In the genomic region with DNA sequence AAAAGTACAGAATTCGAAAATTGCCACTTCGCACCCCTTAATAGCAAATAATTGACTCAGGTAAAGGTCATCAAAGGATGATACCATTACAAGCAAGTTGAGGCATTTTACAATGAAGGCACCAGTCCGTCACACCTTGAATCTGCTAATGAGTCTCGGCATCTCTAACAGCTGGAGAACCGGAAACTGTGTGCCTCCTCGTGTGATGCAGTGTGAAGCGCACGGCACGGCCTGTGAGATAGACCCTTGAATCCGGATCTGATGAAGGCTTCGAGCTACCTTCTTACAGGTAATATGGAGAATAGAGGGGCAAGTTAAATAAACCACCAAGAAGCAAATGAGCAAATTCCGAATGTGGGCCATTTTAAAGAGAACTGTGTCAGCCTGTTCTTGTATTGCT, we compare ENCODE assay signal across 15 cellular contexts.
"Had no signal": no experiment of that assay in that cellular context is flagged by ENCODE, and none has a peak within 500 bp of the region (broad histone marks: within the 10 kb centered on the region; RNA-seq: fewer than 3 reads in every experiment).

No MANE protein-coding gene starts in this region.

- H3K27me3 Mint-ChIP-seq: activated CD4-positive, alpha-beta T cell treated with anti-CD3 and anti-CD28 coated beads, Interleukin-2, amount 10 ng/mL, durations not matched to agents 7 days and 5 days; dendritic cell treated with granulocyte-macrophage colony-stimulating factor and Interleukin-4, amounts not matched to agents 40 ng/mL and 50 ng/mL, for 4 days; naive B cell; stimulated activated memory B cell treated with anti-CD40 and anti-IgM and Interleukin-4, amounts not matched to agents 10 μg/mL and 1 μg/mL and 100 μg/mL, for 72 hours had no signal

- H3K4me3 ChIP-seq: gastroesophageal sphincter, hepatocyte, left lung, transverse colon had no signal

- H3K4me1 Mint-ChIP-seq: activated CD4-positive, alpha-beta T cell treated with anti-CD3 and anti-CD28 coated beads, Interleukin-2, amount 10 ng/mL, durations not matched to agents 7 days and 5 days; activated naive CD8-positive, alpha-beta T cell treated with anti-CD3 and anti-CD28 coated beads, Interleukin-2, amount 10 ng/mL, durations not matched to agents 7 days and 5 days; naive B cell; stimulated activated memory B cell treated with anti-CD40 and anti-IgM and Interleukin-4, amounts not matched to agents 10 μg/mL and 1 μg/mL and 100 μg/mL, for 72 hours had no signal

- H3K27ac ChIP-seq: gastroesophageal sphincter, hepatocyte, left lung, transverse colon had no signal

- DNase-seq: activated CD4-positive, alpha-beta T cell treated with anti-CD3 and anti-CD28 coated beads, Interleukin-2, amount 10 ng/mL, durations not matched to agents 7 days and 5 days; activated naive CD4-positive, alpha-beta T cell; activated naive CD8-positive, alpha-beta T cell treated with anti-CD3 and anti-CD28 coated beads, Interleukin-2, amount 10 ng/mL, durations not matched to agents 7 days and 5 days; anterior cingulate cortex; cerebellar nuclear complex; erythroblast; left lung; mammary epithelial cell; naive B cell; transverse colon had no signal

- H3K9me3 ChIP-seq: gastroesophageal sphincter, left lung, transverse colon had no signal

- H3K27ac Mint-ChIP-seq: activated CD4-positive, alpha-beta T cell treated with anti-CD3 and anti-CD28 coated beads, Interleukin-2, amount 10 ng/mL, durations not matched to agents 7 days and 5 days; activated naive CD8-positive, alpha-beta T cell treated with anti-CD3 and anti-CD28 coated beads, Interleukin-2, amount 10 ng/mL, durations not matched to agents 7 days and 5 days; activated T-helper 1 cell treated with anti-CD3 and anti-CD28 coated beads, Interleukin-12 subunit alpha, Interleukin-12 subunit beta, Interleukin-2, Interleukin-4 antibody, amounts not matched to agents 30 ng/mL and 10 ng/mL and 1 ng/mL, durations not matched to agents 14 hours and 24 hours and 36 hours; dendritic cell treated with granulocyte-macrophage colony-stimulating factor and Interleukin-4, amounts not matched to agents 40 ng/mL and 50 ng/mL, for 4 days; stimulated activated memory B cell treated with anti-CD40 and anti-IgM and Interleukin-4, amounts not matched to agents 10 μg/mL and 1 μg/mL and 100 μg/mL, for 72 hours had no signal

- H3K79me2 ChIP-seq: hepatocyte had no signal

- H2AFZ ChIP-seq: hepatocyte had no signal

- H3K36me3 ChIP-seq: gastroesophageal sphincter, left lung, transverse colon had no signal

- H3K4me2 ChIP-seq: hepatocyte had no signal

- H3K36me3 Mint-ChIP-seq: activated naive CD8-positive, alpha-beta T cell treated with anti-CD3 and anti-CD28 coated beads, Interleukin-2, amount 10 ng/mL, durations not matched to agents 7 days and 5 days; naive B cell; stimulated activated memory B cell treated with anti-CD40 and anti-IgM and Interleukin-4, amounts not matched to agents 10 μg/mL and 1 μg/mL and 100 μg/mL, for 72 hours had no signal

- H3K27me3 ChIP-seq: gastroesophageal sphincter, hepatocyte, left lung, transverse colon had no signal

- H3K9me3 Mint-ChIP-seq: activated CD4-positive, alpha-beta T cell treated with anti-CD3 and anti-CD28 coated beads, Interleukin-2, amount 10 ng/mL, durations not matched to agents 7 days and 5 days; activated naive CD8-positive, alpha-beta T cell treated with anti-CD3 and anti-CD28 coated beads, Interleukin-2, amount 10 ng/mL, durations not matched to agents 7 days and 5 days; activated T-helper 1 cell treated with anti-CD3 and anti-CD28 coated beads, Interleukin-12 subunit alpha, Interleukin-12 subunit beta, Interleukin-2, Interleukin-4 antibody, amounts not matched to agents 30 ng/mL and 10 ng/mL and 1 ng/mL, durations not matched to agents 14 hours and 24 hours and 36 hours; dendritic cell treated with granulocyte-macrophage colony-stimulating factor and Interleukin-4, amounts not matched to agents 40 ng/mL and 50 ng/mL, for 4 days; naive B cell; stimulated activated memory B cell treated with anti-CD40 and anti-IgM and Interleukin-4, amounts not matched to agents 10 μg/mL and 1 μg/mL and 100 μg/mL, for 72 hours had no signal

- H3K4me3 Mint-ChIP-seq: activated CD4-positive, alpha-beta T cell treated with anti-CD3 and anti-CD28 coated beads, Interleukin-2, amount 10 ng/mL, durations not matched to agents 7 days and 5 days; activated naive CD8-positive, alpha-beta T cell treated with anti-CD3 and anti-CD28 coated beads, Interleukin-2, amount 10 ng/mL, durations not matched to agents 7 days and 5 days; activated T-helper 1 cell treated with anti-CD3 and anti-CD28 coated beads, Interleukin-12 subunit alpha, Interleukin-12 subunit beta, Interleukin-2, Interleukin-4 antibody, amounts not matched to agents 30 ng/mL and 10 ng/mL and 1 ng/mL, durations not matched to agents 14 hours and 24 hours and 36 hours; dendritic cell treated with granulocyte-macrophage colony-stimulating factor and Interleukin-4, amounts not matched to agents 40 ng/mL and 50 ng/mL, for 4 days; naive B cell; stimulated activated memory B cell treated with anti-CD40 and anti-IgM and Interleukin-4, amounts not matched to agents 10 μg/mL and 1 μg/mL and 100 μg/mL, for 72 hours had no signal
